In genomic region chr7:23055582-23056178, GRCh38 we compare ENCODE assay signal across 8 cellular contexts. TPM values are rescaled to one million over a fixed set of nuclear protein-coding genes. Genes with fewer than 3 reads are reported as not detected.
DNase-seq lines count a peak whose midpoint lies in the region; FAIRE-seq and TF ChIP-seq lines count a peak whose summit lies in the region.

No MANE protein-coding gene starts in this region.

- no peaks in the 10 kb centered on the region; the same call in 1 of the 2 replicates for H3K4me1 ChIP-seq in HAP-1

- H3K9me3 ChIP-seq in HAP-1 = no peaks in the 10 kb centered on the region

- peaks cover 23% of the 10 kb centered on the region for H3K4me1 Mint-ChIP-seq in brain

- H3K27me3 ChIP-seq in HAP-1 (ENCODE audit: low read depth) = no peaks in the 10 kb centered on the region

- no peaks in the 10 kb centered on the region for H3K9me3 Mint-ChIP-seq in brain

- peak; percentile 99 for FAIRE-seq in G401.6 (lab: Jason Lieb, UNC)

- peaks cover 6% of the 10 kb centered on the region for H3K27me3 Mint-ChIP-seq in brain

- H3K27ac Mint-ChIP-seq in brain = no peak overlapping the region

- no peaks in the 10 kb centered on the region for H3K36me3 Mint-ChIP-seq in brain

- no peak overlapping the region for H3K4me3 ChIP-seq in HAP-1

- DNase-seq in HAP-1 (ENCODE audit: low spot score in 2 of 2) (peak; percentile 76 to 78), NCI-H1417 (lab: John Stamatoyannopoulos, UW) (peak; percentile 42 to 85 (median 42)), T-helper 1 cell (peak in 4 of 5 donors; percentile 17 to 75 (median 36)), inferior parietal cortex (ENCODE audit: extremely low spot score) (peak; percentile 86), NCI-H187 treated with DMSO at 0.1 percent for 48 hours (lab: John Stamatoyannopoulos, UW) (no peak)
- peak; percentile 40 to 58 for DNase-seq in stimulated activated CD4-positive, alpha-beta T cell treated with anti-CD3 and anti-CD28 coated beads, Interleukin-2, amount 100 ng/mL, for 24 hours

- H3K36me3 ChIP-seq in HAP-1 (replicated peaks) = no peaks in the 10 kb centered on the region

- H3K4me3 Mint-ChIP-seq in brain = no peak overlapping the region

- peak; percentile 90 to 91 for TF ChIP-seq CTCF in brain (conservative IDR thresholded peaks at IDR 0.05)

- in situ Hi-C loops in HAP-1 (cut with MboI; ENCODE audit: low sequenced_read_pairs) = loop anchor here (25.0 kb wide), 1 partner anchor 318 kb away; the partner anchor contains the start of gene IL6

RNA-seq across cellular contexts. Expression of gene HYCC1, which starts 41.8 kb away (rescaled TPM):
- 0.80 TPM for polyA plus RNA-seq in brain (ENCODE audit: insufficient read depth, low read depth, low replicate concordance)

RNA-seq across cellular contexts. Expression of gene KLHL7, which starts 49.9 kb away (rescaled TPM):
- polyA plus RNA-seq in brain (ENCODE audit: insufficient read depth, low read depth, low replicate concordance) = 29.9 TPM
